In the genomic region with DNA sequence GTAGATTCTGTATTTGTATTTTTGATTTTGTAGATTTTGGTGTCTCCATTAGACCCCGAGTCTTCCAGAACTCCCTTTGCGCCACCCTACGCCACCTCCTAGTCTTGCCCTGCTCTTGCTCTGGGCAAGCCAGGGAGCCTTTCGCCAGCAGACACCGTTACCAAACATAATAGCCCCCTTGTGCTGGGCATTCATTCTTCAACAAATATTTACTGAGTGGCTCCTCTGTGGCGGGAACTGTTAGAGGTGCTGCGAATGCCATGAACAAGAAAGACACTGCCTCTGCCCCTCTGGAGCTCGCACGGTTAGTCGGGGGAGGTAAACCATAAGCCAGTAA, we compare ENCODE assay signal across 8 cellular contexts. TPM values are rescaled to one million over a fixed set of nuclear protein-coding genes. Genes with fewer than 3 reads are reported as not detected.
A peak's percentile ranks its signal among the peaks of the same experiment; 100 is the strongest.
DNase-seq lines count a peak whose midpoint lies in the region; ATAC-seq and TF ChIP-seq lines count a peak whose summit lies in the region.

No MANE protein-coding gene starts in this region.

- H3K9me3 ChIP-seq in T-helper 17 cell (ENCODE audit: control insufficient read depth, low read length, poor library complexity, severe bottlenecking) = no peaks in the 10 kb centered on the region
- H3K9me3 ChIP-seq in gastroesophageal sphincter = no peaks in the 10 kb centered on the region

- 14 to 31% methylated on average over 5 to 8 of the region's 10 CpGs for WGBS in gastroesophageal sphincter (ENCODE audit: low coverage in 1 of 2), 2 donors

- H3K4me3 ChIP-seq in gastroesophageal sphincter = peak overlapping the region; percentile 46 to 72
- peak overlapping the region; percentile 90 for H3K4me3 ChIP-seq in skeletal muscle cell (ENCODE audit: low read depth, low read length)

- H3K36me3 ChIP-seq in gastroesophageal sphincter = no peaks in the 10 kb centered on the region

- DNase-seq in stimulated activated CD4-positive, alpha-beta T cell treated with anti-CD3 and anti-CD28 coated beads, Interleukin-2, amount 100 ng/mL, for 48 hours = peak; percentile 9 to 13
- no peak for DNase-seq in stimulated activated CD4-positive, alpha-beta T cell treated with anti-CD3 and anti-CD28 coated beads, Interleukin-4, amount 100 ng/mL, for 4 hours
- DNase-seq in T-helper 17 cell = no peak
- DNase-seq in skeletal muscle cell (ENCODE audit: low read depth) = no peak
- DNase-seq in stimulated activated CD4-positive, alpha-beta T cell treated with anti-CD3 and anti-CD28 coated beads, Interleukin-12 subunit alpha, Interleukin-12 subunit beta, amount 100 ng/mL, for 4 hours = no peak
- DNase-seq in NCI-H226 = no peak

- TF ChIP-seq CTCF in gastroesophageal sphincter (IDR thresholded peaks at IDR 0.05) = no peak

- H3K27me3 ChIP-seq in gastroesophageal sphincter = no peaks in the 10 kb centered on the region

- H3K4me1 Mint-ChIP-seq in T-helper 17 cell = peaks cover 8% of the 10 kb centered on the region

- no peak for TF ChIP-seq EP300 in gastroesophageal sphincter (IDR thresholded peaks at IDR 0.05)

- H3K27me3 Mint-ChIP-seq in T-helper 17 cell = peaks cover 24% of the 10 kb centered on the region

- peak overlapping the region in 3 of 4 donors; percentile 71 to 80 (median 77) for H3K27ac ChIP-seq in gastroesophageal sphincter

- no peak for ATAC-seq in T-helper 17 cell
- no peak for ATAC-seq in gastroesophageal sphincter
- no peak for ATAC-seq in GM21423 (IDR thresholded peaks at IDR 0.05; ENCODE audit: unreplicated experiment)

- H3K4me1 ChIP-seq in gastroesophageal sphincter = peaks cover 0 to 26% (median 4%) of the 10 kb centered on the region in 3 donors

- TF ChIP-seq POLR2A in gastroesophageal sphincter (IDR thresholded peaks at IDR 0.05) = no peak

- H3K4me3 Mint-ChIP-seq in T-helper 17 cell = peak overlapping the region; percentile 92

- no peaks in the 10 kb centered on the region for H3K36me3 Mint-ChIP-seq in T-helper 17 cell (ENCODE audit: low read depth)

- H3K27ac Mint-ChIP-seq in T-helper 17 cell = no peak overlapping the region

RNA-seq across cellular contexts. Expression of gene GPT2, which starts 0.8 kb away (rescaled TPM):
- under 1 TPM; 0.23 to 0.60 TPM for total RNA-seq in T-helper 17 cell
- total RNA-seq in gastroesophageal sphincter = 1 to 10 TPM; 3.8 to 8.6 (median 5.4) TPM

RNA-seq across cellular contexts. Expression of gene C16orf87, which starts 52.3 kb away (rescaled TPM):
- total RNA-seq in T-helper 17 cell (10 to 100 TPM; 12.4 to 20.3 TPM), gastroesophageal sphincter (10 to 100 TPM in 2 of 4 donors, 1 to 10 TPM in 2; 5.8 to 13.7 (median 9.4) TPM)

Comparison
In these comparisons a context has a peak if more than half of its experiments do, and no peak if none do; other contexts are left out.
1. DNase-seq: peak in stimulated activated CD4-positive, alpha-beta T cell treated with anti-CD3 and anti-CD28 coated beads, Interleukin-2, amount 100 ng/mL, for 48 hours (2 of 2); none in stimulated activated CD4-positive, alpha-beta T cell treated with anti-CD3 and anti-CD28 coated beads, Interleukin-4, amount 100 ng/mL, for 4 hours (0 of 2), T-helper 17 cell (0 of 3), skeletal muscle cell (single experiment), stimulated activated CD4-positive, alpha-beta T cell treated with anti-CD3 and anti-CD28 coated beads, Interleukin-12 subunit alpha, Interleukin-12 subunit beta, amount 100 ng/mL, for 4 hours (single experiment) and NCI-H226 (single experiment).